8 cellular contexts compared by ENCODE assay signal in the genomic region with DNA sequence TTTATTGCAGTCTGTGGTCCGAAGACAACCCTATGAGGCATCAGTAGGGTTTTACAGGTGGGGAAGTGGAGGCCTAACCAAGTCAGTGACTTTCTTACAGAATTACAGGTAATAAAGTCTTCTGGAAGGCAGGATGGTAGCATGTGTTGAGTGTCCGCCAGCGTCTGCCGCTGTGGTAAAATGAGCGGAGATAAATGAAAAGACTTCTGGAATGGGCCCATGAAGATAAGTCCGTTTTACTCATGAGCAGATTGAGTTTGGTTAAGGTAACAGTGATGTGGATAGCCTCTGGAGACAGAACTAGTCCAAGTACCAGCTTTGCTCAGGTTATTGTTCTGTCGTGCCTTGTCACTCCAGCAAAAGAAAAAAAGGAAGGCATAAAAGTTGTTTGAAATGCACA. TPM values are rescaled to one million over a fixed set of nuclear protein-coding genes. Genes with fewer than 3 reads are reported as not detected.
DNase-seq lines count a peak whose midpoint lies in the region; ATAC-seq and TF ChIP-seq lines count a peak whose summit lies in the region.

No MANE protein-coding gene starts in this region.

- no peak for ATAC-seq in CD4-positive, CD25-positive, alpha-beta regulatory T cell (ENCODE audit: low read depth in 2 of 2)
- no peak for ATAC-seq in GM21381 (IDR thresholded peaks at IDR 0.05; ENCODE audit: unreplicated experiment)

- no peaks in the 10 kb centered on the region for H3K9me3 ChIP-seq in CD4-positive, CD25-positive, alpha-beta regulatory T cell (ENCODE audit: control insufficient read depth in 2 of 2, low read length in 2 of 2)
- H3K9me3 ChIP-seq in OCI-LY3 (ENCODE audit: insufficient read depth, low read length) (no peaks in the 10 kb centered on the region), endocrine pancreas (ENCODE audit: control insufficient read depth, low read length) (no peaks in the 10 kb centered on the region), neural progenitor cell (ENCODE audit: low read depth) (no peaks in the 10 kb centered on the region)

- peak overlapping the region; percentile 98 for H3K4me2 ChIP-seq in OCI-LY3 (ENCODE audit: low read length)
- H3K4me2 ChIP-seq in neural progenitor cell: peak overlapping the region; percentile 89

- no peaks in the 10 kb centered on the region for H3K9me3 Mint-ChIP-seq in CD4-positive, CD25-positive, alpha-beta regulatory T cell
- H3K9me3 Mint-ChIP-seq in neural progenitor cell: no peaks in the 10 kb centered on the region

- H3K36me3 ChIP-seq in CD4-positive, CD25-positive, alpha-beta regulatory T cell (ENCODE audit: control insufficient read depth, insufficient read depth, low read length): peaks cover 8% of the 10 kb centered on the region
- H3K36me3 ChIP-seq in OCI-LY3 (replicated peaks; ENCODE audit: low read depth, low read length): peaks cover 6% of the 10 kb centered on the region
- peaks cover 3% of the 10 kb centered on the region for H3K36me3 ChIP-seq in endocrine pancreas (ENCODE audit: control insufficient read depth, insufficient read depth, low read length)
- peaks cover 9% of the 10 kb centered on the region for H3K36me3 ChIP-seq in neural progenitor cell

- peak overlapping the region; percentile 84 for H3K4me3 ChIP-seq in CD4-positive, CD25-positive, alpha-beta regulatory T cell (ENCODE audit: low read depth, low read length)
- H3K4me3 ChIP-seq in OCI-LY3 (ENCODE audit: low read length) (peak overlapping the region; percentile 98), endocrine pancreas (ENCODE audit: control insufficient read depth, insufficient read depth, low read length) (peak overlapping the region; percentile 52), neural progenitor cell (peak overlapping the region; percentile 80)

- H3K27me3 ChIP-seq in CD4-positive, CD25-positive, alpha-beta regulatory T cell (ENCODE audit: control insufficient read depth, insufficient read depth, low read length): no peaks in the 10 kb centered on the region
- H3K27me3 ChIP-seq in OCI-LY3 (ENCODE audit: low read depth, low read length): no peaks in the 10 kb centered on the region
- H3K27me3 ChIP-seq in endocrine pancreas (ENCODE audit: control insufficient read depth, insufficient read depth, low read length): no peaks in the 10 kb centered on the region
- no peaks in the 10 kb centered on the region for H3K27me3 ChIP-seq in neural progenitor cell

- H3K27ac ChIP-seq in CD4-positive, CD25-positive, alpha-beta regulatory T cell (ENCODE audit: insufficient read depth, low read length, poor library complexity, severe bottlenecking): peak overlapping the region; percentile 81
- no peak overlapping the region for H3K27ac ChIP-seq in OCI-LY3 (ENCODE audit: low read length)
- no peak overlapping the region for H3K27ac ChIP-seq in neural progenitor cell

- no peaks in the 10 kb centered on the region for H3K27me3 Mint-ChIP-seq in CD4-positive, CD25-positive, alpha-beta regulatory T cell
- H3K27me3 Mint-ChIP-seq in neural progenitor cell (ENCODE audit: insufficient read depth, low read depth): no peaks in the 10 kb centered on the region

- peaks cover 65% of the 10 kb centered on the region for H3K4me1 ChIP-seq in CD4-positive, CD25-positive, alpha-beta regulatory T cell (ENCODE audit: control insufficient read depth, insufficient read depth, low read length, poor library complexity, severe bottlenecking)
- H3K4me1 ChIP-seq in OCI-LY3 (ENCODE audit: low read length) (peaks cover 11% of the 10 kb centered on the region), endocrine pancreas (ENCODE audit: control insufficient read depth, insufficient read depth, low read length) (peaks cover 5% of the 10 kb centered on the region), neural progenitor cell (peaks cover 23% of the 10 kb centered on the region)

- H3K4me3 Mint-ChIP-seq in CD4-positive, CD25-positive, alpha-beta regulatory T cell: peak overlapping the region; percentile 94 to 97 (median 95)
- H3K4me3 Mint-ChIP-seq in neural progenitor cell: peak overlapping the region; percentile 94

- peaks cover 22% of the 10 kb centered on the region for H3K36me3 Mint-ChIP-seq in CD4-positive, CD25-positive, alpha-beta regulatory T cell
- H3K36me3 Mint-ChIP-seq in neural progenitor cell: peaks cover 27% of the 10 kb centered on the region

- H3K27ac Mint-ChIP-seq in CD4-positive, CD25-positive, alpha-beta regulatory T cell: peak overlapping the region; percentile 81 to 95 (median 85)
- H3K27ac Mint-ChIP-seq in neural progenitor cell: peak overlapping the region; percentile 88

- H4K20me1 ChIP-seq in OCI-LY3 (ENCODE audit: insufficient read depth, low read length): peaks cover 4% of the 10 kb centered on the region; the same call in 1 of the 2 replicates
- H4K20me1 ChIP-seq in neural progenitor cell (ENCODE audit: low read depth): peaks cover 78% of the 10 kb centered on the region

- peak in 1 of 3 donors; percentile 11 for DNase-seq in CD4-positive, CD25-positive, alpha-beta regulatory T cell
- DNase-seq in neural progenitor cell (ENCODE audit: low spot score): no peak
- DNase-seq in NCI-H1930 (lab: John Stamatoyannopoulos, UW): no peak
- no peak for DNase-seq in activated CD4-positive, CD25-positive, alpha-beta regulatory T cell treated with anti-CD3 and anti-CD28 coated beads, Interleukin-2, amount 50 U/mL, for 72 hours
- DNase-seq in NCI-H1694 (lab: John Stamatoyannopoulos, UW): no peak

- H3K79me2 ChIP-seq in OCI-LY3 (ENCODE audit: low read length) (peaks cover 46% of the 10 kb centered on the region), neural progenitor cell (ENCODE audit: low read depth) (peaks cover 75% of the 10 kb centered on the region)

- peaks cover 19% of the 10 kb centered on the region for H3F3A ChIP-seq in neural progenitor cell (ENCODE audit: low read depth)

- peaks cover 51 to 72% (median 59%) of the 10 kb centered on the region in 4 donors for H3K4me1 Mint-ChIP-seq in CD4-positive, CD25-positive, alpha-beta regulatory T cell
- peaks cover 32% of the 10 kb centered on the region for H3K4me1 Mint-ChIP-seq in neural progenitor cell

- H3K9ac ChIP-seq in OCI-LY3 (ENCODE audit: low read length): peak overlapping the region; percentile 83
- H3K9ac ChIP-seq in endocrine pancreas (ENCODE audit: control insufficient read depth, insufficient read depth, low read length): peak overlapping the region; percentile 69
- peak overlapping the region; percentile 67 for H3K9ac ChIP-seq in neural progenitor cell

- no peak for TF ChIP-seq CTCF in OCI-LY3 (IDR thresholded peaks at IDR 0.05; ENCODE audit: low read depth, low read length)
- TF ChIP-seq CTCF in neural progenitor cell (IDR thresholded peaks at IDR 0.05): no peak

- H2AFZ ChIP-seq in OCI-LY3 (ENCODE audit: low read depth, low read length) (no peak overlapping the region), neural progenitor cell (replicated peaks) (no peak overlapping the region)

RNA-seq across cellular contexts. Expression of a gene that starts 1.0 kb away (rescaled TPM):
- 108 TPM for total RNA-seq in CD4-positive, CD25-positive, alpha-beta regulatory T cell
- polyA plus RNA-seq in CD4-positive, CD25-positive, alpha-beta regulatory T cell: 100 to 1,000 TPM in 2 of 4 donors, 10 to 100 TPM in 2; 85.3 to 107 (median 97.0) TPM
- 37.7 and 59.6 TPM in 2 replicates for total RNA-seq in neural progenitor cell (ENCODE audit: low replicate concordance)

RNA-seq across cellular contexts. Expression of a gene that starts 1.3 kb away (rescaled TPM):
- total RNA-seq in CD4-positive, CD25-positive, alpha-beta regulatory T cell: 4.8 TPM
- 1 to 10 TPM; 3.1 to 6.3 (median 3.4) TPM for polyA plus RNA-seq in CD4-positive, CD25-positive, alpha-beta regulatory T cell
- total RNA-seq in neural progenitor cell (ENCODE audit: low replicate concordance): 5.9 and 18.1 TPM in 2 replicates
